Comparison of ENCODE assay signal across 27 cellular contexts in genomic region chr18:29434650-29435049, GRCh38.
A peak's percentile ranks its signal among the peaks of the same experiment; 100 is the strongest.
DNase-seq lines count a peak whose midpoint lies in the region; ATAC-seq and TF ChIP-seq lines count a peak whose summit lies in the region.
"Had no signal": no experiment of that assay in that cellular context is flagged by ENCODE, and none has a peak within 500 bp of the region (broad histone marks: within the 10 kb centered on the region; RNA-seq: fewer than 3 reads in every experiment).

No MANE protein-coding gene starts in this region.

- H3K23ac ChIP-seq in mesenchymal stem cell (ENCODE audit: low read length in 2 of 2) = no peak overlapping the region

- no peak overlapping the region for H2AFZ ChIP-seq in mesenchymal stem cell (ENCODE audit: low read depth, low read length)
- H2AFZ ChIP-seq: GM23248 had no signal

- H3K27me3 ChIP-seq in mesenchymal stem cell (ENCODE audit: control insufficient read depth in 1 of 2, insufficient read depth in 1 of 2, low read length in 2 of 2) (no peaks in the 10 kb centered on the region), BE2C (no peaks in the 10 kb centered on the region), prostate gland (replicated peaks; ENCODE audit: insufficient read depth) (no peaks in the 10 kb centered on the region)
- H3K27me3 ChIP-seq: SJCRH30 had no signal

- H4K91ac ChIP-seq in mesenchymal stem cell (ENCODE audit: low read length) = no peak overlapping the region

- intact Hi-C loops in prostate gland (cut with DNase I) = no loop called here

- H3K14ac ChIP-seq in mesenchymal stem cell (ENCODE audit: low read length in 2 of 2) = no peak overlapping the region

- no peak overlapping the region for H2BK120ac ChIP-seq in mesenchymal stem cell (ENCODE audit: low read depth, low read length)

- TF ChIP-seq CTCF in BE2C (IDR thresholded peaks at IDR 0.05; ENCODE audit: low read depth, low read length) (no peak), prostate gland (IDR thresholded peaks at IDR 0.05) (no peak)

- 50% methylated on average over 1 of the region's 4 CpGs for WGBS in mesenchymal stem cell
- 56% methylated on average over 4 of the region's 4 CpGs for WGBS in prostate gland

- H2BK5ac ChIP-seq in mesenchymal stem cell (ENCODE audit: low read depth, low read length, poor library complexity, severe bottlenecking) = no peak overlapping the region

- peak; percentile 6 for DNase-seq in A172 (ENCODE audit: low spot score)
- DNase-seq in GM03348 (ENCODE audit: low spot score) = peak; percentile 2
- DNase-seq in M059J (ENCODE audit: low read depth) = peak; percentile 1
- DNase-seq in mesenchymal stem cell = peak; percentile 3
- no peak for DNase-seq in BE2C
- DNase-seq in prostate gland (ENCODE audit: low spot score) = no peak
- DNase-seq in OCI-M1 (lab: John Stamatoyannopoulos, UW) = no peak
- DNase-seq: 8988T; AML-193; Caco-2; CD8-positive, alpha-beta T cell; GF-D8; GM23248; NCI-H1092; NCI-H1417 treated with DMSO at 0.1 percent for 48 hours; NCI-H187; NCI-H2081 treated with DMSO at 0.1 percent for 48 hours; NCI-H2171; NCI-H774; PC-3; SJCRH30; T-cell had no signal

- H3K9me3 ChIP-seq in mesenchymal stem cell (ENCODE audit: control insufficient read depth, low read length) (peaks cover 30% of the 10 kb centered on the region), BE2C (no peaks in the 10 kb centered on the region), prostate gland (no peaks in the 10 kb centered on the region)
- H3K9me3 ChIP-seq: Caco-2, HAP-1, SJCRH30 had no signal

- no peak overlapping the region for H2BK12ac ChIP-seq in mesenchymal stem cell (ENCODE audit: low read length in 2 of 2)

- H3K4me3 ChIP-seq in mesenchymal stem cell (ENCODE audit: insufficient read depth in 1 of 2, low read depth in 1 of 2, low read length in 2 of 2) = no peak overlapping the region
- H3K4me3 ChIP-seq in BE2C (ENCODE audit: low read depth, low read length) = no peak overlapping the region
- H3K4me3 ChIP-seq in prostate gland = no peak overlapping the region
- H3K4me3 ChIP-seq: GM23248, HAP-1, SJCRH30 had no signal

- TF ChIP-seq POLR2A in prostate gland (IDR thresholded peaks at IDR 0.05) = no peak

- H3K18ac ChIP-seq in mesenchymal stem cell (ENCODE audit: low read depth in 1 of 2, low read length in 2 of 2) = no peak overlapping the region

- H3K36me3 ChIP-seq in mesenchymal stem cell (ENCODE audit: control insufficient read depth in 1 of 2, insufficient read depth in 2 of 2, low read depth in 1 of 2, low read length in 2 of 2) (no peaks in the 10 kb centered on the region), BE2C (no peaks in the 10 kb centered on the region), prostate gland (no peaks in the 10 kb centered on the region)
- H3K36me3 ChIP-seq: HAP-1, SJCRH30 had no signal

- H3K4ac ChIP-seq in mesenchymal stem cell (ENCODE audit: low read depth in 1 of 2, low read length in 2 of 2) = no peak overlapping the region

- no peaks in the 10 kb centered on the region for H3K79me1 ChIP-seq in mesenchymal stem cell (replicated peaks; ENCODE audit: low read length, poor library complexity, severe bottlenecking)

- ATAC-seq in GM19395 (IDR thresholded peaks at IDR 0.05; ENCODE audit: unreplicated experiment) = no peak
- ATAC-seq: CD8-positive, alpha-beta T cell; PC-3; Right ventricle myocardium inferior; T-cell had no signal

- H3K27ac ChIP-seq in mesenchymal stem cell (ENCODE audit: low read length, poor library complexity, severe bottlenecking) (no peak overlapping the region), prostate gland (no peak overlapping the region)
- H3K27ac ChIP-seq: C4-2B, GM23248, KMS-11, SJCRH30 had no signal

- H3K4me1 ChIP-seq in mesenchymal stem cell (ENCODE audit: control insufficient read depth, insufficient read depth, low read depth, low read length) (no peaks in the 10 kb centered on the region), BE2C (no peaks in the 10 kb centered on the region), prostate gland (replicated peaks) (no peaks in the 10 kb centered on the region)
- H3K4me1 ChIP-seq: Caco-2, SJCRH30 had no signal

- H2BK15ac ChIP-seq in mesenchymal stem cell (ENCODE audit: low read depth, poor library complexity, severe bottlenecking) = no peak overlapping the region

- no peak overlapping the region for H2AK5ac ChIP-seq in mesenchymal stem cell (ENCODE audit: low read length, severe bottlenecking)

- H4K8ac ChIP-seq in mesenchymal stem cell (ENCODE audit: low read length) = no peak overlapping the region

- H3K9ac ChIP-seq in mesenchymal stem cell (ENCODE audit: low read length) = no peak overlapping the region
- H3K9ac ChIP-seq: GM23248, KMS-11 had no signal

- H3K4me2 ChIP-seq in mesenchymal stem cell (ENCODE audit: low read length, poor library complexity, severe bottlenecking) = no peak overlapping the region
- H3K4me2 ChIP-seq: KMS-11 had no signal

Comparison
In these comparisons a context has a peak if more than half of its experiments do, and no peak if none do; other contexts are left out.
1. DNase-seq: peak in A172 (single experiment), GM03348 (single experiment), M059J (single experiment) and mesenchymal stem cell (single experiment); none in BE2C (single experiment), prostate gland (single experiment) and OCI-M1 (single experiment).